ENCODE assay signal across 28 cellular contexts in genomic region chr3:139235192-139235591, GRCh38.
"Had no signal": no experiment of that assay in that cellular context is flagged by ENCODE, and none has a peak within 500 bp of the region (broad histone marks: within the 10 kb centered on the region; RNA-seq: fewer than 3 reads in every experiment).

No MANE protein-coding gene starts in this region.

- ATAC-seq: activated CD4-positive, CD25-positive, alpha-beta regulatory T cell treated with anti-CD3 and anti-CD28 coated beads, Interleukin-2, amount 50 U/mL, for 24 hours; gastrocnemius medialis; left lung; mucosa of descending colon; sciatic nerve had no signal

- H3K27ac Mint-ChIP-seq: activated naive CD8-positive, alpha-beta T cell; nephron; stimulated activated naive B cell treated with anti-CD40 and anti-IgM and Interleukin-4, amounts not matched to agents 10 μg/mL and 1 μg/mL and 100 μg/mL, for 72 hours had no signal

- H3K4me3 Mint-ChIP-seq: activated naive CD8-positive, alpha-beta T cell; nephron; stimulated activated naive B cell treated with anti-CD40 and anti-IgM and Interleukin-4, amounts not matched to agents 10 μg/mL and 1 μg/mL and 100 μg/mL, for 72 hours had no signal

- H3K4me3 ChIP-seq: cardiac muscle cell, colonic mucosa, gastrocnemius medialis, left lung, lower lobe of right lung, mucosa of descending colon, skin epidermis, transverse colon had no signal

- H3K4me1 Mint-ChIP-seq: nephron; stimulated activated naive B cell treated with anti-CD40 and anti-IgM and Interleukin-4, amounts not matched to agents 10 μg/mL and 1 μg/mL and 100 μg/mL, for 72 hours had no signal

- H3K9me3 Mint-ChIP-seq: nephron; stimulated activated naive B cell treated with anti-CD40 and anti-IgM and Interleukin-4, amounts not matched to agents 10 μg/mL and 1 μg/mL and 100 μg/mL, for 72 hours had no signal

- DNase-seq: activated CD4-positive, alpha-beta T cell treated with anti-CD3 and anti-CD28 coated beads for 48 hours; activated CD4-positive, alpha-beta T cell treated with anti-CD3 and anti-CD28 coated beads, Interleukin-2, amount 50 U/mL, for 48 hours; activated CD8-positive, alpha-beta memory T cell treated with anti-CD3 and anti-CD28 coated beads for 24 hours; activated effector memory CD4-positive, alpha-beta T cell treated with Interleukin-2 at 50 U/mL for 16 hours; activated naive CD4-positive, alpha-beta T cell treated with Interleukin-2 at 50 U/mL for 16 hours; anterior cingulate cortex; cerebellar nuclear complex; colonic mucosa; effector CD8-positive, alpha-beta T cell; gastrocnemius medialis; glutamatergic neuron; left lung; lower lobe of right lung; mesendoderm; mucosa of descending colon; posterior cingulate gyrus; retina; stimulated activated CD4-positive, alpha-beta T cell treated with anti-CD3 and anti-CD28 coated beads, Interleukin-4, amount 100 ng/mL, for 24 hours; stimulated activated naive B cell treated with anti-CD40 and anti-IgM and Interleukin-4, amounts not matched to agents 10 μg/mL and 1 μg/mL and 100 μg/mL, for 72 hours; T-helper 9 cell; transverse colon; WERI-Rb-1 had no signal
